Comparison of ENCODE assay signal across 31 cellular contexts in the genomic region with DNA sequence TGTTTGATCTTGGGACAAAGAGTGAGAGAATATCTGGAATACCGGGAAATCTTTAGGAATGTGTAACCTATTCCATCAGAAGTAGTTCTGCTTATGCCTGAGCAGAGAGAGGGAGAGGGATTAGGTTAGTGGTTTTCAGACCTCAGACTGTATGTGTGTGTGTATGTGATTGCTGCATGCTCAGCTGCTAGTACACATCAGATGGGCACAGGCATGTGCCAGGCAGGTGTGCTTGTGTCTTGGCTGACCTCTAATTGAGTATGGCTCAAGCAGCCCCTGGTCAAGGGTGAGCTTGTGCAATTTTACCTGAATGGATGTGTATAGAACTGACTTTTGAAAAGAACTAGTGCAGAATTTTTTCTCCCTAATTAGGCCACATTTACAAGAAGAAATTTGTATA.
"Had no signal": no experiment of that assay in that cellular context is flagged by ENCODE, and none has a peak within 500 bp of the region (broad histone marks: within the 10 kb centered on the region; RNA-seq: fewer than 3 reads in every experiment).

No MANE protein-coding gene starts in this region.

- H3K36me3 ChIP-seq: brain microvascular endothelial cell, gastrocnemius medialis, heart left ventricle, WERI-Rb-1 had no signal

- ATAC-seq: activated CD4-positive, CD25-positive, alpha-beta regulatory T cell treated with anti-CD3 and anti-CD28 coated beads, Interleukin-2, amount 50 U/mL, for 24 hours; activated CD8-positive, alpha-beta memory T cell treated with anti-CD3 and anti-CD28 coated beads, Interleukin-2, amount 10 ng/mL, durations not matched to agents 7 days and 5 days; activated CD8-positive, alpha-beta T cell treated with anti-CD3 and anti-CD28 coated beads for 36 hours; activated naive CD4-positive, alpha-beta T cell treated with anti-CD3 and anti-CD28 coated beads, Interleukin-2, amount 50 U/mL, for 72 hours; esophagus mucosa; foreskin keratinocyte; gastrocnemius medialis; heart left ventricle; T-helper 17 cell had no signal

- H3K4me3 ChIP-seq: coronary artery, dorsolateral prefrontal cortex, gastrocnemius medialis, heart left ventricle had no signal

- H3K9me3 ChIP-seq: gastrocnemius medialis, heart left ventricle had no signal

- DNase-seq: activated B cell treated with CpG ODN at 0.5 μM for 24 hours; activated CD4-positive, alpha-beta T cell treated with anti-CD3 and anti-CD28 coated beads for 48 hours; activated CD4-positive, alpha-beta T cell treated with anti-CD3 and anti-CD28 coated beads, Interleukin-2, amount 50 U/mL, for 1 hour; activated CD4-positive, alpha-beta T cell treated with anti-CD3 and anti-CD28 coated beads, Interleukin-2, amount 50 U/mL, for 48 hours; activated CD8-positive, alpha-beta memory T cell treated with anti-CD3 and anti-CD28 coated beads, Interleukin-2, amount 10 ng/mL, durations not matched to agents 7 days and 5 days; activated CD8-positive, alpha-beta memory T cell treated with anti-CD3 and anti-CD28 coated beads, Interleukin-2, amount 50 U/mL, for 4 hours; activated CD8-positive, alpha-beta T cell treated with anti-CD3 and anti-CD28 coated beads for 36 hours; activated gamma-delta T cell; activated naive CD4-positive, alpha-beta T cell; activated naive CD4-positive, alpha-beta T cell treated with anti-CD3 and anti-CD28 coated beads, Interleukin-2, amount 10 ng/mL, durations not matched to agents 7 days and 5 days; activated naive CD8-positive, alpha-beta T cell treated with anti-CD3 and anti-CD28 coated beads, Interleukin-2, amount 10 ng/mL, durations not matched to agents 7 days and 5 days; activated T-cell treated with anti-CD3 and anti-CD28 coated beads, Interleukin-2, amount 50 U/mL, for 1 hour; activated T-cell treated with anti-CD3 and anti-CD28 coated beads, Interleukin-2, amount 50 U/mL, for 48 hours; brain microvascular endothelial cell; dorsolateral prefrontal cortex; effector memory CD4-positive, alpha-beta T cell; endodermal cell; foreskin keratinocyte; gastrocnemius medialis; glutamatergic neuron; heart left ventricle; T-helper 1 cell; T-helper 17 cell; T1000; WERI-Rb-1 had no signal

- H3K27me3 ChIP-seq: brain microvascular endothelial cell, foreskin keratinocyte, gastrocnemius medialis had no signal

- FAIRE-seq: astrocyte, bronchial epithelial cell had no signal

- H3K4me1 ChIP-seq: foreskin keratinocyte, gastrocnemius medialis had no signal

- H3K27ac ChIP-seq: brain microvascular endothelial cell, coronary artery, dorsolateral prefrontal cortex, foreskin keratinocyte, gastrocnemius medialis, heart left ventricle, WERI-Rb-1 had no signal
